ENCODE assay signal across 22 cellular contexts in the genomic region with DNA sequence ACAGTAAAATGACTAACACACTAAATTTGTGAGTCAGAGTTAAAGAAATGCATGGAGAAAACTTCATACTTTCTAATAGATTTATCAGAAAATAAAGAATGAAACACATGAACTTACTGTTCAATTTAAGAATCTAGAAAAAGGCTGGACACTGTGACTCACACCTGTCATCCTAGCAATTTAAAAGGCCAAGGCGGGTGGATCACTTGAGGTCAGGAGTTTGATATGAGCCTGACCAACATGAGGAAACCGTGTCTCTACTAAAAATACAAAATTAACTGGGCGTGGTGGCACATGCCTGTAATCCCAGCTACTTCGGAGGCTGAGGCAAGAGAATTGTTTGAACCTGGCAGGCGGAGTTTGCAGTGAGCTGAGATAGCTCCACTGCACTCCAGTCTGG.
"Had no signal": no experiment of that assay in that cellular context is flagged by ENCODE, and none has a peak within 500 bp of the region (broad histone marks: within the 10 kb centered on the region; RNA-seq: fewer than 3 reads in every experiment).

No MANE protein-coding gene starts in this region.

- H3K27ac Mint-ChIP-seq: activated CD4-positive, alpha-beta memory T cell treated with anti-CD3 and anti-CD28 coated beads for 36 hours; activated naive CD8-positive, alpha-beta T cell treated with anti-CD3 and anti-CD28 coated beads for 36 hours; endodermal cell; memory B cell; naive thymus-derived CD8-positive, alpha-beta T cell; T-helper 1 cell treated with Interleukin-12 subunit alpha and Interleukin-12 subunit beta and Interleukin-4 antibody, amounts not matched to agents 30 μg/mL and 1 μg/mL, for 36 hours had no signal

- H3K4me1 Mint-ChIP-seq: activated naive CD8-positive, alpha-beta T cell treated with anti-CD3 and anti-CD28 coated beads for 36 hours; endodermal cell; memory B cell; naive thymus-derived CD8-positive, alpha-beta T cell had no signal

- H3K9me3 ChIP-seq: mucosa of descending colon, pancreas, sigmoid colon, thyroid gland had no signal

- H3K36me3 ChIP-seq: pancreas, sigmoid colon, thyroid gland had no signal

- H3K9me3 Mint-ChIP-seq: activated naive CD8-positive, alpha-beta T cell treated with anti-CD3 and anti-CD28 coated beads for 36 hours; T-helper 1 cell treated with Interleukin-12 subunit alpha and Interleukin-12 subunit beta and Interleukin-4 antibody, amounts not matched to agents 30 μg/mL and 1 μg/mL, for 36 hours had no signal

- H3K4me3 ChIP-seq: dorsolateral prefrontal cortex, mucosa of descending colon, pancreas, sigmoid colon, thyroid gland had no signal

- H3K4me1 ChIP-seq: pancreas, sigmoid colon, thyroid gland had no signal

- H3K27ac ChIP-seq: dorsolateral prefrontal cortex, pancreas, sigmoid colon, thyroid gland had no signal

- H3K4me3 Mint-ChIP-seq: activated CD4-positive, alpha-beta memory T cell treated with anti-CD3 and anti-CD28 coated beads for 36 hours; activated naive CD8-positive, alpha-beta T cell treated with anti-CD3 and anti-CD28 coated beads for 36 hours; endodermal cell; memory B cell; naive thymus-derived CD8-positive, alpha-beta T cell; T-helper 1 cell treated with Interleukin-12 subunit alpha and Interleukin-12 subunit beta and Interleukin-4 antibody, amounts not matched to agents 30 μg/mL and 1 μg/mL, for 36 hours had no signal

- DNase-seq: activated CD4-positive, alpha-beta memory T cell treated with anti-CD3 and anti-CD28 coated beads for 36 hours; activated CD4-positive, alpha-beta T cell treated with anti-CD3 and anti-CD28 coated beads for 4 hours; activated naive CD8-positive, alpha-beta T cell treated with anti-CD3 and anti-CD28 coated beads for 36 hours; activated T-cell treated with anti-CD3 and anti-CD28 coated beads for 4 hours; amniotic stem cell; caudate nucleus; dorsolateral prefrontal cortex; endodermal cell; erythroblast; head of caudate nucleus; kidney glomerular epithelial cell; mucosa of descending colon; naive thymus-derived CD8-positive, alpha-beta T cell; pancreas; sigmoid colon; stimulated activated CD4-positive, alpha-beta T cell treated with anti-CD3 and anti-CD28 coated beads, Interleukin-12 subunit alpha, Interleukin-12 subunit beta, amount 100 ng/mL, for 4 hours; stimulated activated CD4-positive, alpha-beta T cell treated with anti-CD3 and anti-CD28 coated beads, Interleukin-1b, Interleukin-23, amount 100 ng/mL, for 48 hours; stimulated activated CD8-positive, alpha-beta memory T cell treated with anti-CD3 and anti-CD28 coated beads, Interleukin-4, amount 100 ng/mL, for 48 hours; stimulated activated naive CD4-positive, alpha-beta T cell treated with Interleukin-2 at 50 U/mL for 16 hours; thyroid gland had no signal

- H3K27me3 Mint-ChIP-seq: activated CD4-positive, alpha-beta memory T cell treated with anti-CD3 and anti-CD28 coated beads for 36 hours; memory B cell had no signal

- H3K27me3 ChIP-seq: dorsolateral prefrontal cortex, pancreas, sigmoid colon, thyroid gland had no signal

- H3K36me3 Mint-ChIP-seq: activated CD4-positive, alpha-beta memory T cell treated with anti-CD3 and anti-CD28 coated beads for 36 hours; activated naive CD8-positive, alpha-beta T cell treated with anti-CD3 and anti-CD28 coated beads for 36 hours; memory B cell; naive thymus-derived CD8-positive, alpha-beta T cell had no signal
